Comparison of ENCODE assay signal across 26 cellular contexts in the genomic region with DNA sequence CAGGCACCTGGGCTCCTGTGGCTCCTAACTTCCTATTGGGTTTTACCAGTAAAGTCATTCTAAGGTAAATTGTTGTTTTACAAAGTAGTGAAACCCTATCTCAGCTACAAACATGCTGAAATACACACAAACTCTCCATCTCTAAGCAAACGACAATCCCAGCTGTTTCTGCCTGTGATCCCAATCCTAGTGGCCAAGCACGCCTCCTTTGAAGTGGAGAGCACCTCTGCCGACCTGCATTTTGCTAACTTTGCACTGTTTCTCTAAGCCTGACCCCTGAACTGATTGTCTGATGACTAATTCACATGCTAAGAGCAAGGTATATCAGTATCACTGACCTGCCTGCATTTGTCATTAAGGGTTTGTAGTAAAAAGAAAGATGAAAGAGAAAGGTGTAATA.
"Had no signal": no experiment of that assay in that cellular context is flagged by ENCODE, and none has a peak within 500 bp of the region (broad histone marks: within the 10 kb centered on the region; RNA-seq: fewer than 3 reads in every experiment).

No MANE protein-coding gene starts in this region.

- H3K4me3 ChIP-seq: skin epidermis, tibial artery had no signal

- H3K27ac ChIP-seq: parathyroid adenoma, skin epidermis, tibial artery had no signal

- H3K27ac Mint-ChIP-seq: activated naive CD8-positive, alpha-beta T cell treated with anti-CD3 and anti-CD28 coated beads for 36 hours; memory B cell; nephron; stimulated activated naive CD8-positive, alpha-beta T cell treated with anti-CD3 and anti-CD28 coated beads, Interleukin-15, Interleukin-2, amounts not matched to agents 100 ng/mL and 50 ng/mL, for 24 hours; T-helper 17 cell had no signal

- H3K9me3 ChIP-seq: tibial artery had no signal

- H3K4me3 Mint-ChIP-seq: activated naive CD8-positive, alpha-beta T cell treated with anti-CD3 and anti-CD28 coated beads for 36 hours; activated T-cell treated with anti-CD3 and anti-CD28 coated beads, Interleukin-2, amount 50 U/mL, for 4 hours; central memory CD8-positive, alpha-beta T cell; memory B cell; nephron; stimulated activated naive CD8-positive, alpha-beta T cell treated with anti-CD3 and anti-CD28 coated beads, Interleukin-15, Interleukin-2, amounts not matched to agents 100 ng/mL and 50 ng/mL, for 24 hours; T-helper 17 cell had no signal

- H2AFZ ChIP-seq: parathyroid adenoma had no signal

- H3K4me1 ChIP-seq: parathyroid adenoma, tibial artery had no signal

- FAIRE-seq: astrocyte, colon, endothelial cell of umbilical vein, frontal cortex, islet of Langerhans had no signal

- H3K36me3 ChIP-seq: tibial artery had no signal

- H3K9ac ChIP-seq: parathyroid adenoma had no signal

- H3K27me3 ChIP-seq: tibial artery had no signal

- H3K4me1 Mint-ChIP-seq: activated naive CD8-positive, alpha-beta T cell treated with anti-CD3 and anti-CD28 coated beads for 36 hours; central memory CD8-positive, alpha-beta T cell; memory B cell; nephron; T-helper 17 cell had no signal

- H3K36me3 Mint-ChIP-seq: activated naive CD8-positive, alpha-beta T cell treated with anti-CD3 and anti-CD28 coated beads for 36 hours; memory B cell had no signal

- H3K79me2 ChIP-seq: parathyroid adenoma had no signal

- ATAC-seq: activated T-cell treated with anti-CD3 and anti-CD28 coated beads, Interleukin-2, amount 50 U/mL, for 4 hours; esophagus mucosa; left cardiac atrium; right cardiac atrium; T-helper 17 cell had no signal

- DNase-seq: activated CD4-positive, alpha-beta T cell treated with anti-CD3 and anti-CD28 coated beads for 4 hours; activated CD4-positive, alpha-beta T cell treated with anti-CD3 and anti-CD28 coated beads, Interleukin-2, amount 50 U/mL, for 48 hours; activated CD4-positive, CD25-positive, alpha-beta regulatory T cell; activated CD8-positive, alpha-beta memory T cell treated with anti-CD3 and anti-CD28 coated beads, Interleukin-2, amount 50 U/mL, for 48 hours; activated naive CD4-positive, alpha-beta T cell treated with Interleukin-2 at 50 U/mL for 16 hours; activated naive CD8-positive, alpha-beta T cell treated with anti-CD3 and anti-CD28 coated beads for 36 hours; activated T-cell treated with anti-CD3 and anti-CD28 coated beads, Interleukin-2, amount 50 U/mL, for 4 hours; effector memory CD4-positive, alpha-beta T cell; left cardiac atrium; nucleus accumbens; right cardiac atrium; stimulated activated CD4-positive, alpha-beta T cell treated with anti-CD3 and anti-CD28 coated beads, Interleukin-1b, Interleukin-23, amount 100 ng/mL, for 48 hours; T-helper 17 cell; tibial artery had no signal
